In the genomic region with DNA sequence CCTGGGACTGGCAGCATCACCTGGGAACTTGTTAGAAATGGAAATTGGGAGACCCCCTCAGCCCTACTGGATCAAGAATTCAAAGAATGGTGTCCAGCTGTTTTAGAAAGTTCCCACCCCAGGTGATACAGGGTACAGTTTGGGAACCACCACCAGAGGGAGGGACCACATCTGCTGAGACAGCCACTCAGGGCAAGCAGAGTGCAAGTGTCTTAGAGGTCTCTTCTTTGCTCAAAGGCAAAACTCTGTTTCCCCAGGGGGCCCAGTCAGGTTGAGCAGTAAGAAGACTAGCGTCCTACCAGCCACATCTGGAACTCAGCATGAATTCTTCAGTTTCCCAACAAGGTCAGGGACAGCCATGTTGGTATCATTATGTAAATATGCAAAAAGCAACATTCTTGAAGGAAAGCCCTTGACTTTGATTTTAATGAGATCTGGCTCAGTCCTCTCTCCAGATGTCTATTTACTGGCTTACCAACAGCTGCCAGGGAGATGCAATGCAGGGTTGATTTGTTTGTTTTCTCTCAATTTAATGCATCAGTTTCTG, we compare ENCODE assay signal across 29 cellular contexts. TPM values are rescaled to one million over a fixed set of nuclear protein-coding genes. Genes with fewer than 3 reads are reported as not detected.
DNase-seq lines count a peak whose midpoint lies in the region; ATAC-seq and TF ChIP-seq lines count a peak whose summit lies in the region.
"Had no signal": no experiment of that assay in that cellular context is flagged by ENCODE, and none has a peak within 500 bp of the region (broad histone marks: within the 10 kb centered on the region; RNA-seq: fewer than 3 reads in every experiment).

No MANE protein-coding gene starts in this region.

- H3K9me3 Mint-ChIP-seq in chondrocyte (ENCODE audit: low read depth) = no peaks in the 10 kb centered on the region
- H3K9me3 Mint-ChIP-seq: activated naive CD8-positive, alpha-beta T cell treated with anti-CD3 and anti-CD28 coated beads for 36 hours; activated T-helper 2 cell treated with anti-CD3 and anti-CD28 coated beads, Interferon-gamma antibody, Interleukin-2, Interleukin-4, amounts not matched to agents 10 μg/mL and 5 μg/mL and 100 μg/mL, durations not matched to agents 14 hours and 24 hours and 36 hours; natural killer cell treated with Interleukin-12 subunit alpha and Interleukin-12 subunit beta and Interleukin-15 and Interleukin-18, amount 100 ng/mL, for 72 hours; stimulated activated effector memory CD8-positive, alpha-beta T cell treated with anti-CD3 and anti-CD28 coated beads, Interleukin-12 subunit alpha, Interleukin-12 subunit beta, amount 100 ng/mL, for 72 hours had no signal

- no peaks in the 10 kb centered on the region for H3K36me3 Mint-ChIP-seq in chondrocyte (ENCODE audit: low read depth)
- H3K36me3 Mint-ChIP-seq: natural killer cell treated with Interleukin-12 subunit alpha and Interleukin-12 subunit beta and Interleukin-15 and Interleukin-18, amount 100 ng/mL, for 72 hours had no signal

- DNase-seq in BJ (ENCODE audit: low read depth) (no peak), chondrocyte (ENCODE audit: low spot score) (no peak), left lobe of liver (ENCODE audit: low spot score) (peak; percentile 12), T-helper 2 cell (no peak), cortex of kidney (lab: John Stamatoyannopoulos, UW) (no peak), T1000 (lab: John Stamatoyannopoulos, UW) (no peak)
- DNase-seq in central memory CD4-positive, alpha-beta T cell = no peak
- DNase-seq: ACHN; activated CD8-positive, alpha-beta memory T cell treated with anti-CD3 and anti-CD28 coated beads, Interleukin-2, amount 50 U/mL, for 4 hours; activated naive CD8-positive, alpha-beta T cell treated with anti-CD3 and anti-CD28 coated beads for 36 hours; Calu3; effector memory CD4-positive, alpha-beta T cell; GOT3; Karpas-422; MV-4-11; NCI-H1694; NCI-H510A treated with DMSO at 0.1 percent for 48 hours; pancreas; right cardiac atrium; spleen; stimulated activated CD4-positive, alpha-beta T cell treated with anti-CD3 and anti-CD28 coated beads, Interleukin-2, amount 100 ng/mL, for 48 hours; substantia nigra; WERI-Rb-1 had no signal

- no peak overlapping the region for H3K27ac ChIP-seq in HEK293 (ENCODE audit: extremely low read depth, low read depth, low read length)
- H3K27ac ChIP-seq: pancreas, spleen, WERI-Rb-1 had no signal

- H3K4me1 ChIP-seq in HEK293 (ENCODE audit: control insufficient read depth, insufficient read depth, low read length) = no peaks in the 10 kb centered on the region
- H3K4me1 ChIP-seq: pancreas had no signal

- H3K36me3 ChIP-seq in BJ (ENCODE audit: control insufficient read depth, insufficient read depth, low read length) (no peaks in the 10 kb centered on the region), HEK293 (ENCODE audit: control insufficient read depth in 2 of 2, insufficient read depth in 1 of 2, low read length in 2 of 2) (no peaks in the 10 kb centered on the region)
- H3K36me3 ChIP-seq: pancreas, spleen, WERI-Rb-1 had no signal

- TF ChIP-seq CTCF in BJ (IDR thresholded peaks at IDR 0.05; ENCODE audit: insufficient read depth, low read depth, low read length) (0 out of 2 replicates have a peak, but pooled peaks have one; percentile 2), HEK293 (tag by site-specific recombination; IDR thresholded peaks at IDR 0.05) (no peak), chondrocyte (IDR thresholded peaks at IDR 0.05) (peak; percentile 13)

- H3K4me1 Mint-ChIP-seq in chondrocyte (ENCODE audit: low read depth) = no peaks in the 10 kb centered on the region

- ATAC-seq in left lobe of liver = no peak
- ATAC-seq: esophagus mucosa; natural killer cell treated with Interleukin-12 subunit alpha and Interleukin-12 subunit beta and Interleukin-15 and Interleukin-18, amount 100 ng/mL, for 72 hours; pancreas; right cardiac atrium; stimulated activated effector memory CD8-positive, alpha-beta T cell treated with anti-CD3 and anti-CD28 coated beads, Interleukin-12 subunit alpha, Interleukin-12 subunit beta, amount 100 ng/mL, for 72 hours had no signal

- H3K9me3 ChIP-seq in HEK293 (ENCODE audit: control insufficient read depth, insufficient read depth, low read depth, low read length) = no peaks in the 10 kb centered on the region
- H3K9me3 ChIP-seq: pancreas, spleen had no signal

- POLR2A ChIA-PET in BJ (lab: Charles Lee) (no interaction called here), HEK293 (lab: Yijun Ruan, JAX) (no interaction called here)

- no peaks in the 10 kb centered on the region for H3K27me3 Mint-ChIP-seq in chondrocyte (ENCODE audit: low read depth)

- H3K4me3 ChIP-seq in BJ (ENCODE audit: low read depth, low read length) = no peak overlapping the region
- no peak overlapping the region for H3K4me3 ChIP-seq in HEK293 (ENCODE audit: low read depth, low read length)
- H3K4me3 ChIP-seq: pancreas, spleen had no signal

- no peak overlapping the region for H3K27ac Mint-ChIP-seq in chondrocyte (ENCODE audit: unreplicated experiment)
- H3K27ac Mint-ChIP-seq: activated naive CD8-positive, alpha-beta T cell treated with anti-CD3 and anti-CD28 coated beads for 36 hours; activated T-helper 2 cell treated with anti-CD3 and anti-CD28 coated beads, Interferon-gamma antibody, Interleukin-2, Interleukin-4, amounts not matched to agents 10 μg/mL and 5 μg/mL and 100 μg/mL, durations not matched to agents 14 hours and 24 hours and 36 hours; CD14-positive monocyte; natural killer cell treated with Interleukin-12 subunit alpha and Interleukin-12 subunit beta and Interleukin-15 and Interleukin-18, amount 100 ng/mL, for 72 hours; stimulated activated effector memory CD8-positive, alpha-beta T cell treated with anti-CD3 and anti-CD28 coated beads, Interleukin-12 subunit alpha, Interleukin-12 subunit beta, amount 100 ng/mL, for 72 hours had no signal

- CTCF ChIA-PET in BJ (lab: Yijun Ruan, JAX) (interaction anchor here (0.6 to 3.9 kb wide), 3 partner anchors 12 to 95 kb away, joined by 3 to 18 read pairs (median 3); no protein-coding TSS in a partner anchor), HEK293 (lab: Yijun Ruan, JAX) (interaction anchor here (0.5 to 1.6 kb wide), 4 partner anchors 12 to 137 kb away, joined by 3 to 7 read pairs (median 4); no protein-coding TSS in a partner anchor)

- H3K4me3 Mint-ChIP-seq in chondrocyte (ENCODE audit: unreplicated experiment) = no peak overlapping the region
- H3K4me3 Mint-ChIP-seq: activated naive CD8-positive, alpha-beta T cell treated with anti-CD3 and anti-CD28 coated beads for 36 hours; natural killer cell treated with Interleukin-12 subunit alpha and Interleukin-12 subunit beta and Interleukin-15 and Interleukin-18, amount 100 ng/mL, for 72 hours; stimulated activated effector memory CD8-positive, alpha-beta T cell treated with anti-CD3 and anti-CD28 coated beads, Interleukin-12 subunit alpha, Interleukin-12 subunit beta, amount 100 ng/mL, for 72 hours had no signal

- H3K27me3 ChIP-seq in BJ (ENCODE audit: control insufficient read depth, insufficient read depth, low read length) = no peaks in the 10 kb centered on the region
- H3K27me3 ChIP-seq: pancreas had no signal

TF ChIP-seq in HEK293, 187 proteins besides CTCF, POLR2A, EP300 and RAD21:
- TF ChIP-seq ZNF585B (tag by site-specific recombination; IDR thresholded peaks at IDR 0.05) (no peak), ZFP41 (tag by site-specific recombination; IDR thresholded peaks at IDR 0.05; ENCODE audit: borderline replicate concordance) (no peak), ZNF10 (tag by site-specific recombination; IDR thresholded peaks at IDR 0.05) (no peak), RBAK (tag by site-specific recombination; IDR thresholded peaks at IDR 0.05) (no peak), ZNF341 (tag by site-specific recombination; IDR thresholded peaks at IDR 0.05; ENCODE audit: low read depth) (peak; percentile 29; the same call in 1 of the 2 replicates)
- TF ChIP-seq, protein P1, sequence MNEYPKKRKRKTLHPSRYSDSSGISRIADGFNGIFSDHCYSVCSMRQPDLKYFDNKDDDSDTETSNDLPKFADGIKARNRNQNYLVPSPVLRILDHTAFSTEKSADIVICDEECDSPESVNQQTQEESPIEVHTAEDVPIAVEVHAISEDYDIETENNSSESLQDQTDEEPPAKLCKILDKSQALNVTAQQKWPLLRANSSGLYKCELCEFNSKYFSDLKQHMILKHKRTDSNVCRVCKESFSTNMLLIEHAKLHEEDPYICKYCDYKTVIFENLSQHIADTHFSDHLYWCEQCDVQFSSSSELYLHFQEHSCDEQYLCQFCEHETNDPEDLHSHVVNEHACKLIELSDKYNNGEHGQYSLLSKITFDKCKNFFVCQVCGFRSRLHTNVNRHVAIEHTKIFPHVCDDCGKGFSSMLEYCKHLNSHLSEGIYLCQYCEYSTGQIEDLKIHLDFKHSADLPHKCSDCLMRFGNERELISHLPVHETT (tag by site-specific recombination; IDR thresholded peaks at IDR 0.05) = no peak

RNA-seq across cellular contexts. Expression of a gene that starts 46.6 kb away (rescaled TPM):
- polyA plus RNA-seq in BJ (2011; rRNA removed) = 987 and 1,228 TPM in 2 replicates
- polyA minus RNA-seq in BJ (2011; rRNA and poly(A)+ RNA removed) = 332 and 387 TPM in 2 replicates
- 491 to 631 TPM (median 620 TPM) in 3 replicates for total RNA-seq in chondrocyte
- 49.3 TPM for total RNA-seq in left lobe of liver
- total RNA-seq: activated naive CD8-positive, alpha-beta T cell treated with anti-CD3 and anti-CD28 coated beads for 36 hours; activated T-helper 2 cell treated with anti-CD3 and anti-CD28 coated beads, Interferon-gamma antibody, Interleukin-2, Interleukin-4, amounts not matched to agents 10 μg/mL and 5 μg/mL and 100 μg/mL, durations not matched to agents 14 hours and 24 hours and 36 hours; natural killer cell treated with Interleukin-12 subunit alpha and Interleukin-12 subunit beta and Interleukin-15 and Interleukin-18, amount 100 ng/mL, for 72 hours had no signal

RNA-seq across cellular contexts. Expression of a gene that starts 57.2 kb away (rescaled TPM):
- 34.3 and 66.8 TPM in 2 replicates for polyA plus RNA-seq in BJ (2011; rRNA removed)
- 59.2 and 105 TPM in 2 replicates for polyA minus RNA-seq in BJ (2011; rRNA and poly(A)+ RNA removed)
- 51.7 to 62.3 TPM (median 55.3 TPM) in 3 replicates for total RNA-seq in chondrocyte
- total RNA-seq in left lobe of liver = 22.8 TPM
